ENCODE assay signal across 8 cellular contexts in genomic region chr3:172666181-172666872, GRCh38. TPM values are rescaled to one million over a fixed set of nuclear protein-coding genes. Genes with fewer than 3 reads are reported as not detected.
DNase-seq lines count a peak whose midpoint lies in the region; ATAC-seq, FAIRE-seq and TF ChIP-seq lines count a peak whose summit lies in the region.

No MANE protein-coding gene starts in this region.

- H3K4me1 ChIP-seq in A549 (peaks cover 5% of the 10 kb centered on the region; the same call in 2 of the 3 replicates), foreskin keratinocyte (peaks cover 12% of the 10 kb centered on the region), spleen (peaks cover 0 to 17% (median 9%) of the 10 kb centered on the region in 6 donors)

- DNase-seq in A549 (ENCODE audit: low read depth in 1 of 2, low spot score in 1 of 2), result no peak
- DNase-seq in SK-MEL-5 (ENCODE audit: low read depth, low spot score), result peak; percentile 33
- DNase-seq in foreskin keratinocyte, result no peak
- no peak for DNase-seq in stimulated activated CD4-positive, alpha-beta T cell treated with anti-CD3 and anti-CD28 coated beads, Interleukin-4, amount 100 ng/mL, for 24 hours
- DNase-seq in spleen, result no peak

- in situ Hi-C loops in SK-MEL-5 (cut with HindIII; ENCODE audit: low pct_unique_long_range_greater_than_20kb, low sequenced_read_pairs), result no loop called here

- H3K27me3 ChIP-seq in foreskin keratinocyte (no peaks in the 10 kb centered on the region), spleen (replicated peaks in 1 of 7) (no peaks in the 10 kb centered on the region)

- no peak for TF ChIP-seq CTCF in A549 (IDR thresholded peaks at IDR 0.05)
- peak; percentile 35 for TF ChIP-seq CTCF in GM12873 (IDR thresholded peaks at IDR 0.05; ENCODE audit: insufficient read depth, low read depth, low read length, missing control alignments)
- peak; percentile 47 for TF ChIP-seq CTCF in foreskin keratinocyte (conservative IDR thresholded peaks at IDR 0.05)
- TF ChIP-seq CTCF in spleen (IDR thresholded peaks at IDR 0.05 in 8 of 11, conservative IDR thresholded peaks at IDR 0.05 in 3 of 11), result no peak

- TF ChIP-seq POLR2A in A549 (IDR thresholded peaks at IDR 0.05; ENCODE audit: low read length) (no peak), spleen (IDR thresholded peaks at IDR 0.05) (no peak)

- TF ChIP-seq EP300 in A549 (IDR thresholded peaks at IDR 0.05), result no peak

- ATAC-seq in A549, result peak in 1 of 2 experiments; percentile 43; a peak in 3 of 6 replicates
- peak; percentile 50 for ATAC-seq in foreskin keratinocyte
- no peak for ATAC-seq in GM19467 (IDR thresholded peaks at IDR 0.05; ENCODE audit: unreplicated experiment)
- no peak for ATAC-seq in HG02852 (IDR thresholded peaks at IDR 0.05; ENCODE audit: unreplicated experiment)

- no peak overlapping the region for H3K4me3 ChIP-seq in A549
- peak overlapping the region in 3 of 8 donors; percentile 1 to 32 (median 24) for H3K4me3 ChIP-seq in spleen

- H3K27ac ChIP-seq in A549, result peak overlapping the region; percentile 23 to 73; a peak in 4 of 6 replicates
- no peak overlapping the region for H3K27ac ChIP-seq in foreskin keratinocyte
- peak overlapping the region in 2 of 8 donors; percentile 31 to 38 for H3K27ac ChIP-seq in spleen

- TF ChIP-seq RAD21 in A549 (conservative IDR thresholded peaks at IDR 0.05 in 1 of 2, IDR thresholded peaks at IDR 0.05 in 1 of 2), result no peak

- no peak for FAIRE-seq in A549 (lab: Jason Lieb, UNC)

- H3K9me3 ChIP-seq in A549 (no peaks in the 10 kb centered on the region), spleen (no peaks in the 10 kb centered on the region)

- CTCF ChIA-PET in A549 (lab: Yijun Ruan, JAX), result interaction anchor here (0.7 to 5.1 kb wide), 27 partner anchors 10 to 334 kb away, joined by 3 to 30 read pairs (median 4); partner anchors contain the start of gene ECT2

- WGBS in A549 (ENCODE audit: missing lambda C conversion rate), result 91% methylated on average over 10 of the region's 10 CpGs
- WGBS in spleen, 5 donors, result 57 to 84% (median 79%) methylated on average over 10 of the region's 10 CpGs

- intact Hi-C loops in spleen (cut with DNase I; ENCODE audit: low total_unique reads), result loop anchor here (5.0 to 10.0 kb wide), 2 partner anchors 182 to 334 kb away; no protein-coding TSS in a partner anchor

- H3K36me3 ChIP-seq in spleen, result no peaks in the 10 kb centered on the region

- POLR2A ChIA-PET in A549 (lab: Yijun Ruan, JAX), result interaction anchor here (0.8 kb wide), 2 partner anchors 42 kb away, joined by 4 to 9 read pairs; no protein-coding TSS in a partner anchor

- H3K4me2 ChIP-seq in A549, result peak overlapping the region; percentile 35; the same call in 1 of the 3 replicates

TF ChIP-seq in A549, 52 proteins besides CTCF, POLR2A, EP300 and RAD21:
- TF ChIP-seq CBX8 (IDR thresholded peaks at IDR 0.05) (no peak), NR3C1 (IDR thresholded peaks at IDR 0.05) (no peak), TP53 (CRISPR knock-in tag; IDR thresholded peaks at IDR 0.05) (no peak), HOXB5 (CRISPR knock-in tag; IDR thresholded peaks at IDR 0.05) (no peak), BHLHE40 (IDR thresholded peaks at IDR 0.05; ENCODE audit: low read depth, low read length) (no peak), ESRRA (IDR thresholded peaks at IDR 0.05; ENCODE audit: borderline replicate concordance, low read length) (no peak), JUNB (IDR thresholded peaks at IDR 0.05) (no peak), SMC3 (IDR thresholded peaks at IDR 0.05) (no peak), MAFK (IDR thresholded peaks at IDR 0.05; ENCODE audit: partially characterized antibody) (no peak), HEYL (CRISPR knock-in tag; IDR thresholded peaks at IDR 0.05) (no peak), SREBF2 (IDR thresholded peaks at IDR 0.05) (no peak), ZSCAN20 (CRISPR knock-in tag; IDR thresholded peaks at IDR 0.05) (no peak), NFE2L2 (conservative IDR thresholded peaks at IDR 0.05; ENCODE audit: low read length) (no peak), KDM5A (IDR thresholded peaks at IDR 0.05) (no peak)
- TF ChIP-seq, protein P1, sequence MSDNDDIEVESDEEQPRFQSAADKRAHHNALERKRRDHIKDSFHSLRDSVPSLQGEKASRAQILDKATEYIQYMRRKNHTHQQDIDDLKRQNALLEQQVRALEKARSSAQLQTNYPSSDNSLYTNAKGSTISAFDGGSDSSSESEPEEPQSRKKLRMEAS (IDR thresholded peaks at IDR 0.05), result no peak

RNA-seq across cellular contexts. Expression of gene NCEH1, which starts 44.5 kb away (rescaled TPM):
- polyA plus RNA-seq in A549 (2011; rRNA removed) (32.2 and 33.2 TPM in 2 replicates), A549 (2017; fragmentation: RNase III; extraction: RNeasy Plus Mini Kit Qiagen cat#74134 plus additional on column Dnase treatment) (20.7 to 25.8 TPM (median 21.4 TPM) in 3 replicates), foreskin keratinocyte (4.9 and 6.3 TPM in 2 replicates), spleen (1 to 10 TPM; 3.8 to 6.1 (median 4.9) TPM)
- 10.6 and 12.9 TPM in 2 replicates for polyA plus RNA-seq in A549 (2012; cell fraction: cytosol; rRNA removed)
- polyA plus RNA-seq in A549 (2012; cell fraction: nucleus; rRNA removed), result 12.4 TPM in 2 replicates
- polyA minus RNA-seq in A549 (2011; rRNA and poly(A)+ RNA removed), result 34.7 and 36.7 TPM in 2 replicates
- total RNA-seq in SK-MEL-5 (2014; rRNA removed; shearing (Covaris generic)), result 4.4 and 6.2 TPM in 2 replicates
- polyA plus RNA-seq in SK-MEL-5 (2015; cell fraction: cytosol; rRNA removed), result 7.5 and 10.2 TPM in 2 replicates
- 5.5 and 6.4 TPM in 2 replicates for polyA plus RNA-seq in SK-MEL-5 (2015; cell fraction: nucleus; rRNA removed)
- total RNA-seq in foreskin keratinocyte (17.4 and 18.3 TPM in 2 replicates), spleen (10 to 100 TPM; 11.7 to 30.7 (median 22.3) TPM)

Comparison
In these comparisons a context has a peak if more than half of its experiments do, and no peak if none do; other contexts are left out.
1. CTCF ChIP-seq: peak in GM12873 (single experiment) and foreskin keratinocyte (single experiment); none in A549 (single experiment) and spleen (0 of 11).